1 cellular context compared by ENCODE assay signal in the genomic region with DNA sequence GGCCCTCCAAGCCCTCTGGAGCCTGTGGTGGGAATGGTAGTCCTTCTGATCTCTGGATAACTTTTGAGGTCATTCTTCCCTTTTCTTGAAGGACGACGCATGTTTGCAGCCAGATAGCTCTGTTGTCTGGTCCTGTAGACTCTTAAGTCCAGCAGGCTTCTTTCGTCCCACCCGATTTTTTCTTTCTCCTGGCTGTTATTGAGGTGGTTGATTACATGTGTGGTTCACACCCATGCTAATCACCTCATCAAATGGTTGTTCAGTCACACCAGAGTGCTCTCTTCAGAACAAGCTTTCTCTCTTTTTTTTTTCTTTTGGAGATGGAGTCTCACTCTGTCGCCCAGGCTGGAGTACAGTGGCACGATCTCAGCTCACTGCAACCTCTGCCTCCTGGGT.
A peak's percentile ranks its signal among the peaks of the same experiment; 100 is the strongest.
TF ChIP-seq lines count a peak whose summit lies in the region.

No MANE protein-coding gene starts in this region.

TF ChIP-seq in HepG2, 621 proteins besides CTCF, POLR2A, EP300 and RAD21:
- TF ChIP-seq PAXIP1 (CRISPR knock-in tag; conservative IDR thresholded peaks at IDR 0.05): peak; percentile 36; the same call in 1 of the 2 replicates
- no peak for TF ChIP-seq TGIF2 (CRISPR knock-in tag; IDR thresholded peaks at IDR 0.05)
- TF ChIP-seq CREBL2 (CRISPR knock-in tag; IDR thresholded peaks at IDR 0.05; ENCODE audit: borderline replicate concordance): no peak
- 0 out of 2 replicates have a peak, but pooled peaks have one; percentile 2 for TF ChIP-seq PPARG (CRISPR knock-in tag; conservative IDR thresholded peaks at IDR 0.05)
- no peak for TF ChIP-seq FOXA1 (IDR thresholded peaks at IDR 0.05)
- no peak for TF ChIP-seq FOXA1 (CRISPR knock-in tag; IDR thresholded peaks at IDR 0.05)
- TF ChIP-seq, protein P1, sequence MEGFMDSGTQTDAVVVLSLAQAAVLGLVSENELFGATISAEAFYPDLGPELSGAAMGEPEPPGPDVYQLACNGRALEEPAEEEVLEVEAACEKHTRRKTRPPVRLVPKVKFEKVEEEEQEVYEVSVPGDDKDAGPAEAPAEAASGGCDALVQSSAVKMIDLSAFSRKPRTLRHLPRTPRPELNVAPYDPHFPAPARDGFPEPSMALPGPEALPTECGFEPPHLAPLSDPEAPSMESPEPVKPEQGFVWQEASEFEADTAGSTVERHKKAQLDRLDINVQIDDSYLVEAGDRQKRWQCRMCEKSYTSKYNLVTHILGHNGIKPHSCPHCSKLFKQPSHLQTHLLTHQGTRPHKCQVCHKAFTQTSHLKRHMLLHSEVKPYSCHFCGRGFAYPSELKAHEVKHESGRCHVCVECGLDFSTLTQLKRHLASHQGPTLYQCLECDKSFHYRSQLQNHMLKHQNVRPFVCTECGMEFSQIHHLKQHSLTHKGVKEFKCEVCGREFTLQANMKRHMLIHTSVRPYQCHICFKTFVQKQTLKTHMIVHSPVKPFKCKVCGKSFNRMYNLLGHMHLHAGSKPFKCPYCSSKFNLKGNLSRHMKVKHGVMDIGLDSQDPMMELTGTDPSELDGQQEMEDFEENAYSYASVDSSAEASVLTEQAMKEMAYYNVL (CRISPR knock-in tag; IDR thresholded peaks at IDR 0.05; ENCODE audit: borderline replicate concordance): peak; percentile 34; the same call in 1 of the 2 replicates
- TF ChIP-seq NCOA2 (CRISPR knock-in tag; IDR thresholded peaks at IDR 0.05): no peak
- no peak for TF ChIP-seq ZNF577 (CRISPR knock-in tag; IDR thresholded peaks at IDR 0.05; ENCODE audit: borderline replicate concordance, low read depth)
- no peak for TF ChIP-seq HOXA9 (CRISPR knock-in tag; IDR thresholded peaks at IDR 0.05; ENCODE audit: borderline replicate concordance)
- 0 out of 2 replicates have a peak, but pooled peaks have one; percentile 43 for TF ChIP-seq AHDC1 (CRISPR knock-in tag; IDR thresholded peaks at IDR 0.05; ENCODE audit: borderline replicate concordance)
- TF ChIP-seq BCLAF1 (IDR thresholded peaks at IDR 0.05): no peak
- no peak for TF ChIP-seq SRY (CRISPR knock-in tag; IDR thresholded peaks at IDR 0.05)
- TF ChIP-seq, protein P2, sequence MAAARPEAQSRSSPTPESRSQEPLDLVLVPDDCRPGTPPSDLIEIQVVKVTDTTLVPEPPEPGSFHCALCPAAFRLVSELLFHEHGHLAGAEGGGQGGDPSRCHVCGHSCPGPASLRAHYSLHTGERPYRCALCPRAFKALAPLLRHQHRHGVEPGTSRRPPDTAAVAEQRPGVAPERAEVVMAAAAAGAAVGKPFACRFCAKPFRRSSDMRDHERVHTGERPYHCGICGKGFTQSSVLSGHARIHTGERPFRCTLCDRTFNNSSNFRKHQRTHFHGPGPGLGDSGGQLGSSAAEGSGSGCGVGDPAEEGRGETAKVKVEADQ (CRISPR knock-in tag; IDR thresholded peaks at IDR 0.05; ENCODE audit: borderline replicate concordance): 0 out of 2 replicates have a peak, but pooled peaks have one; percentile 26
- no peak for TF ChIP-seq FOSL2 (CRISPR knock-in tag; IDR thresholded peaks at IDR 0.05)
- TF ChIP-seq HNRNPL (IDR thresholded peaks at IDR 0.05; ENCODE audit: low read depth, low read length): no peak
- 0 out of 2 replicates have a peak, but pooled peaks have one; percentile 19 for TF ChIP-seq PITX1 (CRISPR knock-in tag; IDR thresholded peaks at IDR 0.05)
- TF ChIP-seq BRD4 (CRISPR knock-in tag; IDR thresholded peaks at IDR 0.05): no peak
- TF ChIP-seq ZIK1 (CRISPR knock-in tag; IDR thresholded peaks at IDR 0.05; ENCODE audit: borderline replicate concordance, low read depth): no peak
- TF ChIP-seq TBP (CRISPR knock-in tag; IDR thresholded peaks at IDR 0.05): no peak
- TF ChIP-seq JUNB (CRISPR knock-in tag; IDR thresholded peaks at IDR 0.05; ENCODE audit: borderline replicate concordance): no peak
- TF ChIP-seq ZNF564 (CRISPR knock-in tag; IDR thresholded peaks at IDR 0.05): no peak
- no peak for TF ChIP-seq NR0B2 (CRISPR knock-in tag; IDR thresholded peaks at IDR 0.05)
- no peak for TF ChIP-seq JUND (CRISPR knock-in tag; IDR thresholded peaks at IDR 0.05)
- peak; percentile 30; the same call in 1 of the 2 replicates for TF ChIP-seq ZNF547 (CRISPR knock-in tag; IDR thresholded peaks at IDR 0.05)
- TF ChIP-seq SAP130 (CRISPR knock-in tag; IDR thresholded peaks at IDR 0.05; ENCODE audit: low read depth): peak; percentile 8
- TF ChIP-seq HDAC1 (CRISPR knock-in tag; IDR thresholded peaks at IDR 0.05): no peak
- no peak for TF ChIP-seq ZNF616 (CRISPR knock-in tag; IDR thresholded peaks at IDR 0.05; ENCODE audit: low read depth)
- TF ChIP-seq, protein P3, sequence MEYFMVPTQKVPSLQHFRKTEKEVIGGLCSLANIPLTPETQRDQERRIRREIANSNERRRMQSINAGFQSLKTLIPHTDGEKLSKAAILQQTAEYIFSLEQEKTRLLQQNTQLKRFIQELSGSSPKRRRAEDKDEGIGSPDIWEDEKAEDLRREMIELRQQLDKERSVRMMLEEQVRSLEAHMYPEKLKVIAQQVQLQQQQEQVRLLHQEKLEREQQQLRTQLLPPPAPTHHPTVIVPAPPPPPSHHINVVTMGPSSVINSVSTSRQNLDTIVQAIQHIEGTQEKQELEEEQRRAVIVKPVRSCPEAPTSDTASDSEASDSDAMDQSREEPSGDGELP (IDR thresholded peaks at IDR 0.05; ENCODE audit: borderline replicate concordance, low read depth): no peak
- TF ChIP-seq ESRRA (CRISPR knock-in tag; IDR thresholded peaks at IDR 0.05; ENCODE audit: low read depth): no peak
- TF ChIP-seq CREM (IDR thresholded peaks at IDR 0.05): 0 out of 2 replicates have a peak, but pooled peaks have one; percentile 9
- TF ChIP-seq CREM (CRISPR knock-in tag; IDR thresholded peaks at IDR 0.05): no peak
- TF ChIP-seq, protein P4, sequence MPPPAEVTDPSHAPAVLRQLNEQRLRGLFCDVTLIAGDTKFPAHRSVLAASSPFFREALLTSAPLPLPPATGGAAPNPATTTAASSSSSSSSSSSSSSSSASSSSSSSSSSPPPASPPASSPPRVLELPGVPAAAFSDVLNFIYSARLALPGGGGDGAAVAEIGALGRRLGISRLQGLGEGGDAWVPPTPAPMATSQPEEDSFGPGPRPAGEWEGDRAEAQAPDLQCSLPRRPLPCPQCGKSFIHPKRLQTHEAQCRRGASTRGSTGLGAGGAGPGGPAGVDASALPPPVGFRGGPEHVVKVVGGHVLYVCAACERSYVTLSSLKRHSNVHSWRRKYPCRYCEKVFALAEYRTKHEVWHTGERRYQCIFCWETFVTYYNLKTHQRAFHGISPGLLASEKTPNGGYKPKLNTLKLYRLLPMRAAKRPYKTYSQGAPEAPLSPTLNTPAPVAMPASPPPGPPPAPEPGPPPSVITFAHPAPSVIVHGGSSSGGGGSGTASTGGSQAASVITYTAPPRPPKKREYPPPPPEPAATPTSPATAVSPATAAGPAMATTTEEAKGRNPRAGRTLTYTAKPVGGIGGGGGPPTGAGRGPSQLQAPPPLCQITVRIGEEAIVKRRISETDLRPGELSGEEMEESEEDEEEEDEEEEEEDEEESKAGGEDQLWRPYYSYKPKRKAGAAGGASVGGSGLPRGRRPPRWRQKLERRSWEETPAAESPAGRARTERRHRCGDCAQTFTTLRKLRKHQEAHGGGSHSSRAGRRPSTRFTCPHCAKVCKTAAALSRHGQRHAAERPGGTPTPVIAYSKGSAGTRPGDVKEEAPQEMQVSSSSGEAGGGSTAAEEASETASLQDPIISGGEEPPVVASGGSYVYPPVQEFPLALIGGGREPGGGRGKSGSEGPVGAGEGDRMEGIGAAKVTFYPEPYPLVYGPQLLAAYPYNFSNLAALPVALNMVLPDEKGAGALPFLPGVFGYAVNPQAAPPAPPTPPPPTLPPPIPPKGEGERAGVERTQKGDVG (CRISPR knock-in tag; IDR thresholded peaks at IDR 0.05; ENCODE audit: borderline replicate concordance): no peak
- TF ChIP-seq MYPOP (CRISPR knock-in tag; IDR thresholded peaks at IDR 0.05): peak; percentile 39; the same call in 1 of the 2 replicates
- no peak for TF ChIP-seq ZNF138 (CRISPR knock-in tag; IDR thresholded peaks at IDR 0.05; ENCODE audit: low read depth)
TF ChIP-seq in HepG2: peak in this region for 10.
